Comparison of ENCODE assay signal across 8 cellular contexts in genomic region chr19:48714759-48715261, GRCh38. TPM values are rescaled to one million over a fixed set of nuclear protein-coding genes. Genes with fewer than 3 reads are reported as not detected.
DNase-seq lines count a peak whose midpoint lies in the region; ATAC-seq and TF ChIP-seq lines count a peak whose summit lies in the region.

No MANE protein-coding gene starts in this region.

- peaks cover 3% of the 10 kb centered on the region; the same call in 1 of the 2 replicates for H3F3A ChIP-seq in DOHH2 (ENCODE audit: control insufficient read depth, insufficient read depth)

- H3K4me1 ChIP-seq in DOHH2 (ENCODE audit: control insufficient read depth, low read length) (peaks cover 23% of the 10 kb centered on the region), prostate gland (replicated peaks) (peaks cover 8% of the 10 kb centered on the region)

- no peaks in the 10 kb centered on the region for H4K20me1 ChIP-seq in DOHH2 (ENCODE audit: control insufficient read depth, insufficient read depth, low read depth, low read length)

- 28% methylated on average over 13 of the region's 13 CpGs for WGBS in prostate gland

- peaks cover 7% of the 10 kb centered on the region for H3K79me2 ChIP-seq in DOHH2 (ENCODE audit: control insufficient read depth, low read length)

- H3K27me3 ChIP-seq in DOHH2 (ENCODE audit: control insufficient read depth, low read length) = no peaks in the 10 kb centered on the region
- H3K27me3 ChIP-seq in prostate gland (replicated peaks; ENCODE audit: insufficient read depth) = no peaks in the 10 kb centered on the region

- ATAC-seq in HG03378 (IDR thresholded peaks at IDR 0.05; ENCODE audit: unreplicated experiment) (no peak), omental fat pad (ENCODE audit: low FRiP score) (no peak)

- H3K4me2 ChIP-seq in DOHH2 (ENCODE audit: low read length) = peak overlapping the region; percentile 98

- peak overlapping the region; percentile 68 for H3K9ac ChIP-seq in SK-N-MC (ENCODE audit: insufficient read length)

- H3K9me3 ChIP-seq in DOHH2 (ENCODE audit: control insufficient read depth, insufficient read depth, low read length) (no peaks in the 10 kb centered on the region), SK-N-MC (ENCODE audit: low read depth, low read length) (no peaks in the 10 kb centered on the region), prostate gland (no peaks in the 10 kb centered on the region)

- H3K9me2 ChIP-seq in DOHH2 (replicated peaks; ENCODE audit: control insufficient read depth, low read length) = no peaks in the 10 kb centered on the region

- TF ChIP-seq CTCF in DOHH2 (IDR thresholded peaks at IDR 0.05; ENCODE audit: low read depth, low read length, poor library complexity, severe bottlenecking) (no peak), fibroblast of mammary gland (conservative IDR thresholded peaks at IDR 0.05; ENCODE audit: control insufficient read depth, insufficient read depth, low read depth, low read length) (no peak), prostate gland (IDR thresholded peaks at IDR 0.05) (no peak), omental fat pad (IDR thresholded peaks at IDR 0.05) (no peak)

- no peaks in the 10 kb centered on the region for H3K36me3 ChIP-seq in DOHH2 (ENCODE audit: control insufficient read depth, low read length)
- H3K36me3 ChIP-seq in SK-N-MC (ENCODE audit: insufficient read depth, low read length) = peaks cover 5% of the 10 kb centered on the region; the same call in 1 of the 2 replicates
- no peaks in the 10 kb centered on the region for H3K36me3 ChIP-seq in prostate gland

- H3K27ac ChIP-seq in DOHH2 (ENCODE audit: low read depth, low read length) = peak overlapping the region; percentile 56
- H3K27ac ChIP-seq in SK-N-MC = peak overlapping the region; percentile 81
- peak overlapping the region; percentile 81 to 88 for H3K27ac ChIP-seq in prostate gland

- no peak for TF ChIP-seq POLR2A in prostate gland (IDR thresholded peaks at IDR 0.05)

- DNase-seq in SK-N-MC (ENCODE audit: low read depth, low spot score) = no peak
- DNase-seq in fibroblast of mammary gland (ENCODE audit: low read depth) = no peak
- no peak for DNase-seq in prostate gland (ENCODE audit: low spot score)
- DNase-seq in SW480 (ENCODE audit: low spot score) = no peak
- no peak for DNase-seq in CD1c-positive myeloid dendritic cell (ENCODE audit: extremely low spot score)
- no peak for DNase-seq in omental fat pad (ENCODE audit: low spot score)

- H3K4me3 ChIP-seq in DOHH2 (ENCODE audit: low read length) (peak overlapping the region; percentile 89), SK-N-MC (peak overlapping the region; percentile 76), fibroblast of mammary gland (ENCODE audit: control insufficient read depth, low read depth, low read length) (peak overlapping the region; percentile 62), prostate gland (peak overlapping the region; percentile 38 to 49)

- intact Hi-C loops in prostate gland (cut with DNase I) = loop anchor here (5.0 kb wide), 1 partner anchor 73 kb away; no protein-coding TSS in a partner anchor

RNA-seq across cellular contexts. Expression of gene MAMSTR, which starts 4.7 kb away (rescaled TPM):
- total RNA-seq in prostate gland = 10 to 100 TPM in 1 of 2 donors, 1 to 10 TPM in 1; 2.6 to 13.9 TPM
- 1 to 10 TPM in 2 of 4 donors, under 1 TPM in 2; 0.36 to 3.0 (median 1.0) TPM for total RNA-seq in omental fat pad

RNA-seq across cellular contexts. Expression of gene FUT2, which starts 19.0 kb away (rescaled TPM):
- total RNA-seq in prostate gland (1 to 10 TPM; 1.4 to 2.7 TPM), omental fat pad (under 1 TPM in 2 of 4 donors, not detected in 2; 0.24 to 0.28 TPM)

RNA-seq across cellular contexts. Expression of gene RASIP1, which starts 25.6 kb away (rescaled TPM):
- total RNA-seq in prostate gland = 10 to 100 TPM in 1 of 2 donors, 1 to 10 TPM in 1; 9.1 to 16.2 TPM
- 10 to 100 TPM; 11.3 to 60.8 (median 32.4) TPM for total RNA-seq in omental fat pad

RNA-seq across cellular contexts. Expression of gene IZUMO1, which starts 31.9 kb away (rescaled TPM):
- total RNA-seq in prostate gland (1 to 10 TPM in 1 of 2 donors, not detected in 1; 6.4 TPM), omental fat pad (1 to 10 TPM in 3 of 4 donors, not detected in 1; 1.3 to 2.5 (median 1.3) TPM)

RNA-seq across cellular contexts. Expression of gene FUT1, which starts 37.6 kb away (rescaled TPM):
- total RNA-seq in prostate gland = 1 to 10 TPM; 2.1 to 4.1 TPM
- total RNA-seq in omental fat pad = 1 to 10 TPM; 2.2 to 7.1 (median 5.3) TPM
